Comparison of ENCODE assay signal across 10 cellular contexts in the genomic region with DNA sequence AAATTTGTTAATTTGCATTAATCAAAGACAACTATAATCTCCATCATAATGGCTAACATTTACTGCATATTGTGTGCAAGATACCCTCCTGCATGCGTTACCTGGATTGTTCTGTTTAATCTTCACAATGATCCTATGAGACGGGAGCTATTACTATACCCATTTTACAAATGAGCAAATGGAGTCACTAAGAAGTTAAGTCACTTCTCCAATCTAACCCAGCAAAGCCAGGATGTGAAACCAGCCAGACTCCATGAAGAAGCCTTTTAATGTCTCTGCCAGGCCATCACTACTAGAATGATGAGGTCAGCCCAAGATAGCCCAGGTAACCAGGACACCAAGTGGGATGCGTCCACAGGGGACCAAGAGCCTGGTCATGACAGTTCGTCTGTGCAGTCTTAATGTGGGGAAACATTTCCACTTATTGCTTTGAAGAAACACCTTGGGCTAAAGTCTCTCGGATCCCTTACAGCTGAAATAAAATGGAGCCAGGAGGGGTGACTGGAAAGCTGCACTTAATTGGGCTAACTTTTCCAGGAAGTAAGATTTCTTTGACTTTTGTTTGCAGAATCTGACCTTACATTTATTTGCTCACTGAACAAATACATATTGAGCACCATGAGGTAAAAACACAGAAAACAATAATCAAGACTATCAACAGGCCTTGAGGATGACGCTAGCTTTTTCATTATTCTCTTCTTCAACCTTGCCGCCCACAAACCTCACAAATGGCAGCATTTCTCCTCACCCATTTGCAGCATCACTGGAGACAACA. TPM values are rescaled to one million over a fixed set of nuclear protein-coding genes. Genes with fewer than 3 reads are reported as not detected.
A peak's percentile ranks its signal among the peaks of the same experiment; 100 is the strongest.
DNase-seq lines count a peak whose midpoint lies in the region; ATAC-seq and TF ChIP-seq lines count a peak whose summit lies in the region.
"Had no signal": no experiment of that assay in that cellular context is flagged by ENCODE, and none has a peak within 500 bp of the region (broad histone marks: within the 10 kb centered on the region; RNA-seq: fewer than 3 reads in every experiment).

No MANE protein-coding gene starts in this region.

- no peak overlapping the region for H3K27ac ChIP-seq in SK-N-SH (ENCODE audit: low read depth in 2 of 2, low read length in 1 of 2)
- no peak overlapping the region for H3K27ac ChIP-seq in IMR-90 (ENCODE audit: insufficient read depth, low read length)
- no peak overlapping the region for H3K27ac ChIP-seq in neural progenitor cell
- H3K27ac ChIP-seq in esophagus muscularis mucosa (replicated peaks in 1 of 4): no peak overlapping the region
- H3K27ac ChIP-seq: pancreas, stomach had no signal

- no peak overlapping the region for H4K5ac ChIP-seq in IMR-90 (ENCODE audit: low read depth, low read length)

- no peak for ATAC-seq in SK-N-SH treated with all-trans-retinoic acid at 6 μM for 48 hours
- ATAC-seq in IMR-90 (ENCODE audit: low read depth): no peak

- H2BK15ac ChIP-seq in IMR-90 (ENCODE audit: low read depth, low read length): no peak overlapping the region

- H4K91ac ChIP-seq in IMR-90 (ENCODE audit: insufficient read depth, low read depth, low read length): no peak overlapping the region

- peak overlapping the region; percentile 92 for H3K4me3 Mint-ChIP-seq in activated naive CD8-positive, alpha-beta T cell treated with anti-CD3 and anti-CD28 coated beads for 36 hours
- peak overlapping the region; percentile 95 for H3K4me3 Mint-ChIP-seq in neural progenitor cell

- TF ChIP-seq POLR2A in IMR-90 (IDR thresholded peaks at IDR 0.05; ENCODE audit: low read depth, low read length): no peak
- no peak for TF ChIP-seq POLR2A in esophagus muscularis mucosa (IDR thresholded peaks at IDR 0.05; ENCODE audit: low read depth)

- H3K4me3 ChIP-seq in SK-N-SH (ENCODE audit: low read depth in 2 of 2, low read length in 1 of 2): no peak overlapping the region
- no peak overlapping the region for H3K4me3 ChIP-seq in IMR-90 (ENCODE audit: insufficient read depth, low read depth, low read length)
- no peak overlapping the region for H3K4me3 ChIP-seq in neural progenitor cell
- H3K4me3 ChIP-seq in esophagus muscularis mucosa: peak overlapping the region in 1 of 4 donors; percentile 51

- H3K9ac ChIP-seq in SK-N-SH: no peak overlapping the region
- no peak overlapping the region for H3K9ac ChIP-seq in IMR-90 (ENCODE audit: low read depth, low read length)
- no peak overlapping the region for H3K9ac ChIP-seq in neural progenitor cell

- H2BK20ac ChIP-seq in IMR-90 (ENCODE audit: low read depth, low read length): no peak overlapping the region

- no peak overlapping the region for H2AK5ac ChIP-seq in IMR-90 (ENCODE audit: low read depth, low read length)

- no peak overlapping the region for H2AK9ac ChIP-seq in IMR-90 (replicated peaks; ENCODE audit: low read depth, low read length, poor library complexity)

- H3K4me2 ChIP-seq in SK-N-SH (no peak overlapping the region; the same call in 1 of the 2 replicates), IMR-90 (ENCODE audit: low read depth, low read length) (no peak overlapping the region), neural progenitor cell (no peak overlapping the region)

- no peaks in the 10 kb centered on the region for H3K9me3 ChIP-seq in SK-N-SH
- no peaks in the 10 kb centered on the region for H3K9me3 ChIP-seq in IMR-90 (ENCODE audit: control insufficient read depth, insufficient read depth, low read length)
- no peaks in the 10 kb centered on the region for H3K9me3 ChIP-seq in neural progenitor cell (ENCODE audit: low read depth)
- H3K9me3 ChIP-seq in esophagus muscularis mucosa: no peaks in the 10 kb centered on the region
- H3K9me3 ChIP-seq: pancreas, stomach had no signal

- peaks cover 23% of the 10 kb centered on the region for H3K27me3 Mint-ChIP-seq in activated naive CD8-positive, alpha-beta T cell treated with anti-CD3 and anti-CD28 coated beads for 36 hours
- no peaks in the 10 kb centered on the region for H3K27me3 Mint-ChIP-seq in neural progenitor cell (ENCODE audit: insufficient read depth, low read depth)

- no peak overlapping the region for H3K18ac ChIP-seq in IMR-90 (ENCODE audit: low read depth, low read length)

- H3K79me1 ChIP-seq in IMR-90 (ENCODE audit: low read depth in 1 of 2, low read length in 2 of 2): peaks cover 7 to 15% of the 10 kb centered on the region in 2 experiments; a peak in 2 of 4 replicates

- DNase-seq in SK-N-SH: no peak
- DNase-seq in IMR-90: no peak
- DNase-seq in activated naive CD8-positive, alpha-beta T cell treated with anti-CD3 and anti-CD28 coated beads for 36 hours: no peak
- DNase-seq in neural progenitor cell (ENCODE audit: low spot score): no peak
- DNase-seq in NCI-H2107 (lab: John Stamatoyannopoulos, UW): no peak
- no peak for DNase-seq in stimulated activated CD8-positive, alpha-beta memory T cell treated with anti-CD3 and anti-CD28 coated beads, Interleukin-4, amount 100 ng/mL, for 48 hours
- no peak for DNase-seq in esophagus muscularis mucosa (ENCODE audit: extremely low spot score)

- TF ChIP-seq EP300 in SK-N-SH (IDR thresholded peaks at IDR 0.05; ENCODE audit: borderline replicate concordance in 1 of 2, low read depth in 1 of 2, low read length in 1 of 2) (no peak), esophagus muscularis mucosa (IDR thresholded peaks at IDR 0.05) (no peak)

- H3K4ac ChIP-seq in IMR-90 (ENCODE audit: low read depth, low read length): 0 out of 2 replicates have a peak overlapping the region, but pooled peaks have one; percentile 2

- CTCF ChIA-PET in SK-N-SH (lab: Yijun Ruan, JAX): interaction anchor here (1.2 kb wide), 1 partner anchor 15 kb away, joined by 4 read pairs; no protein-coding TSS in a partner anchor
- CTCF ChIA-PET in IMR-90 (lab: Yijun Ruan, JAX): no interaction called here

- H3K9me3 Mint-ChIP-seq in activated naive CD8-positive, alpha-beta T cell treated with anti-CD3 and anti-CD28 coated beads for 36 hours: no peaks in the 10 kb centered on the region
- no peaks in the 10 kb centered on the region for H3K9me3 Mint-ChIP-seq in neural progenitor cell

- H3K9me2 ChIP-seq in SK-N-SH: no peaks in the 10 kb centered on the region

- H2AFZ ChIP-seq in SK-N-SH (ENCODE audit: low read depth) (peak overlapping the region; percentile 100; the same call in 1 of the 2 replicates), IMR-90 (replicated peaks; ENCODE audit: low read length, poor library complexity) (no peak overlapping the region), neural progenitor cell (replicated peaks) (peak overlapping the region; percentile 5)

- H3K27ac Mint-ChIP-seq in activated naive CD8-positive, alpha-beta T cell treated with anti-CD3 and anti-CD28 coated beads for 36 hours: no peak overlapping the region
- no peak overlapping the region for H3K27ac Mint-ChIP-seq in neural progenitor cell

- in situ Hi-C loops in IMR-90 (cut with MboI; ENCODE audit: low sequenced_read_pairs): no loop called here

- peaks cover 31% of the 10 kb centered on the region for H3K79me2 ChIP-seq in SK-N-SH (ENCODE audit: insufficient read depth)
- H3K79me2 ChIP-seq in neural progenitor cell (ENCODE audit: low read depth): peaks cover 27% of the 10 kb centered on the region

- H2BK5ac ChIP-seq in IMR-90 (ENCODE audit: low read depth, low read length, poor library complexity, severe bottlenecking): no peak overlapping the region

- no peak overlapping the region for H3K23ac ChIP-seq in IMR-90 (ENCODE audit: low read depth, low read length)

- H3K56ac ChIP-seq in IMR-90 (ENCODE audit: extremely low read depth, insufficient read depth, low read length): no peak overlapping the region

- peaks cover 3% of the 10 kb centered on the region; the same call in 1 of the 2 replicates for H3K9me1 ChIP-seq in IMR-90 (ENCODE audit: insufficient read depth, low read length)

- H3K27me3 ChIP-seq in SK-N-SH (ENCODE audit: insufficient read depth): no peaks in the 10 kb centered on the region
- no peaks in the 10 kb centered on the region for H3K27me3 ChIP-seq in IMR-90 (ENCODE audit: control insufficient read depth, insufficient read depth, low read length)
- H3K27me3 ChIP-seq in neural progenitor cell: no peaks in the 10 kb centered on the region
- no peaks in the 10 kb centered on the region for H3K27me3 ChIP-seq in esophagus muscularis mucosa
- H3K27me3 ChIP-seq: pancreas, stomach had no signal

- peaks cover 0 to 2% of the 10 kb centered on the region in 2 experiments for H3K36me3 ChIP-seq in SK-N-SH (replicated peaks in 1 of 2; ENCODE audit: control insufficient read depth in 1 of 2, insufficient read depth in 2 of 2, low read length in 1 of 2)
- H3K36me3 ChIP-seq in IMR-90 (ENCODE audit: control insufficient read depth, insufficient read depth, low read length): no peaks in the 10 kb centered on the region
- peaks cover 6% of the 10 kb centered on the region for H3K36me3 ChIP-seq in neural progenitor cell
- H3K36me3 ChIP-seq in esophagus muscularis mucosa: no peaks in the 10 kb centered on the region
- H3K36me3 ChIP-seq: pancreas, stomach had no signal

- H3K14ac ChIP-seq in IMR-90 (replicated peaks; ENCODE audit: low read depth, low read length): no peak overlapping the region

- WGBS in SK-N-SH (ENCODE audit: low lambda C conversion rate): 88% methylated on average over 6 of the region's 7 CpGs
- 100% methylated on average over 3 of the region's 7 CpGs; no CpG with 5 or more reads in 1 of the 2 experiments for WGBS in IMR-90 (ENCODE audit: extremely low coverage in 2 of 2, insufficient read length in 1 of 2), 2 experiments
- 82% methylated on average over 7 of the region's 7 CpGs for WGBS in esophagus muscularis mucosa

- peaks cover 17% of the 10 kb centered on the region for H3K36me3 Mint-ChIP-seq in activated naive CD8-positive, alpha-beta T cell treated with anti-CD3 and anti-CD28 coated beads for 36 hours
- H3K36me3 Mint-ChIP-seq in neural progenitor cell: no peaks in the 10 kb centered on the region

- H3F3A ChIP-seq in SK-N-SH (replicated peaks; ENCODE audit: insufficient read depth) (no peaks in the 10 kb centered on the region), neural progenitor cell (ENCODE audit: low read depth) (peaks cover 4% of the 10 kb centered on the region)

- TF ChIP-seq RAD21 in SK-N-SH (IDR thresholded peaks at IDR 0.05; ENCODE audit: low read length): no peak
- no peak for TF ChIP-seq RAD21 in IMR-90 (IDR thresholded peaks at IDR 0.05; ENCODE audit: low read length)

- POLR2A ChIA-PET in SK-N-SH (lab: Yijun Ruan, JAX) (no interaction called here), IMR-90 (lab: Charles Lee; ENCODE audit: unreplicated experiment) (interaction anchor here (0.5 kb wide), 1 partner anchor 1696 kb away, joined by 3 read pairs; no protein-coding TSS in a partner anchor)

- H4K8ac ChIP-seq in IMR-90 (ENCODE audit: low read depth in 2 of 2, low read length in 2 of 2): 0 out of 4 replicates have a peak overlapping the region, but pooled peaks of 1 of the 2 experiments have one; percentile 30

- BruUV-seq in IMR-90 (replicated peaks; lab: Mats Ljungman, UMichigan): no TSS peak

- H4K20me1 ChIP-seq in SK-N-SH (ENCODE audit: insufficient read depth) (no peaks in the 10 kb centered on the region), IMR-90 (ENCODE audit: insufficient read depth, low read length) (no peaks in the 10 kb centered on the region), neural progenitor cell (ENCODE audit: low read depth) (no peaks in the 10 kb centered on the region)

- H2BK120ac ChIP-seq in IMR-90 (ENCODE audit: low read depth, low read length): no peak overlapping the region

- H3K4me1 Mint-ChIP-seq in activated naive CD8-positive, alpha-beta T cell treated with anti-CD3 and anti-CD28 coated beads for 36 hours: peaks cover 9% of the 10 kb centered on the region
- H3K4me1 Mint-ChIP-seq in neural progenitor cell: peaks cover 15% of the 10 kb centered on the region

- intact Hi-C loops in IMR-90 (cut with micrococcal nuclease) (no loop called here), esophagus muscularis mucosa (cut with DNase I) (no loop called here)

- TF ChIP-seq CTCF in SK-N-SH (IDR thresholded peaks at IDR 0.05) (no peak), IMR-90 (conservative IDR thresholded peaks at IDR 0.05; ENCODE audit: low read depth, low read length) (no peak), neural progenitor cell (IDR thresholded peaks at IDR 0.05) (no peak), esophagus muscularis mucosa (IDR thresholded peaks at IDR 0.05) (no peak)

- peaks cover 0 to 6% of the 10 kb centered on the region in 2 experiments; a peak in 2 of 4 replicates for H3K4me1 ChIP-seq in SK-N-SH (ENCODE audit: control insufficient read depth in 1 of 2, insufficient read depth in 2 of 2, low read depth in 1 of 2, low read length in 1 of 2)
- H3K4me1 ChIP-seq in IMR-90 (ENCODE audit: control insufficient read depth, insufficient read depth, low read length): peaks cover 2% of the 10 kb centered on the region; the same call in 1 of the 2 replicates
- H3K4me1 ChIP-seq in neural progenitor cell: peaks cover 10% of the 10 kb centered on the region
- H3K4me1 ChIP-seq in esophagus muscularis mucosa: peaks cover 11 to 19% (median 14%) of the 10 kb centered on the region in 4 donors

- dilution Hi-C loops in IMR-90 (cut with HindIII; ENCODE audit: low sequenced_read_pairs, unreplicated experiment): no loop called here

RNA-seq across cellular contexts. Expression of a gene that starts 0.9 kb away (rescaled TPM):
- polyA plus RNA-seq in SK-N-SH (2012; rRNA removed) (11.1 and 12.5 TPM in 2 replicates), IMR-90 (2012; rRNA removed) (15.6 and 18.6 TPM in 2 replicates)
- polyA plus RNA-seq in SK-N-SH (2012; cell fraction: cytosol; rRNA removed): 16.7 and 17.9 TPM in 2 replicates
- 5.0 and 5.4 TPM in 2 replicates for polyA plus RNA-seq in SK-N-SH (2012; cell fraction: nucleus; rRNA removed)
- total RNA-seq in IMR-90 (2012; rRNA removed) (18.3 and 35.3 TPM in 2 replicates), neural progenitor cell (ENCODE audit: low replicate concordance) (13.4 and 18.7 TPM in 2 replicates), esophagus muscularis mucosa (under 1 TPM; 0.13 to 0.83 (median 0.35) TPM)
- polyA plus RNA-seq in IMR-90 (2012; cell fraction: cytosol; rRNA removed): 2.4 and 7.3 TPM in 2 replicates
- polyA plus RNA-seq in IMR-90 (2012; cell fraction: nucleus; rRNA removed; ENCODE audit: low replicate concordance): 0.76 and 3.9 TPM in 2 replicates
- total RNA-seq in activated naive CD8-positive, alpha-beta T cell treated with anti-CD3 and anti-CD28 coated beads for 36 hours: 10 to 100 TPM; 39.5 to 41.6 TPM
